18 cellular contexts compared by ENCODE assay signal in the genomic region with DNA sequence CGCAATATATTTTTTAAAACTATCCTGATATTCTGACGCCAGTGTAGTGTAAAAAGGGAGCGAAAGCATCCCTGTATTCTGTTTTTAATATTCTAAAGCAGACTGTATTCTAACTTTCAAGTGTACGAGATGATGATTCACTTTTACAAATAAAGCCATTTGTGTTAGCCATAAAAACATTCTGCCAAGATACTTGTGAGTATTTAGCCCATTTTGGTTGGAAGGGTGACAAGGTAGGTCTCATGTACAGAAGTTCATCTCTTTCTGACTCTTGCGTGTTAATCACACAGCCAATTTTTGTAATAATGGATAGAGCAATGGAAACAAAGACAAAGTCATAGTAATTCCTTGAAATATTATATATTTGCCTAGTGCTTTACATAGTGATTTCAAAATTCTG.
DNase-seq lines count a peak whose midpoint lies in the region; ATAC-seq and TF ChIP-seq lines count a peak whose summit lies in the region.
"Had no signal": no experiment of that assay in that cellular context is flagged by ENCODE, and none has a peak within 500 bp of the region (broad histone marks: within the 10 kb centered on the region; RNA-seq: fewer than 3 reads in every experiment).

No MANE protein-coding gene starts in this region.

- peak overlapping the region; percentile 16 for H3K4me2 ChIP-seq in osteoblast (ENCODE audit: insufficient read depth, low read length)

- peaks cover 33% of the 10 kb centered on the region for H3K4me1 ChIP-seq in osteoblast (ENCODE audit: insufficient read depth, low read length)

- H3K9me3 Mint-ChIP-seq in HFFc6 = no peaks in the 10 kb centered on the region

- no peaks in the 10 kb centered on the region for H3K27me3 Mint-ChIP-seq in HFFc6 (ENCODE audit: insufficient read depth)

- H3K27ac Mint-ChIP-seq in HFFc6 = peak overlapping the region; percentile 20; the same call in 1 of the 2 replicates
- H3K27ac Mint-ChIP-seq: H9 had no signal

- H3K79me2 ChIP-seq in osteoblast (ENCODE audit: insufficient read depth, low read length) = no peaks in the 10 kb centered on the region

- no peaks in the 10 kb centered on the region for H4K20me1 ChIP-seq in osteoblast (ENCODE audit: insufficient read depth, low read length)

- H2AFZ ChIP-seq in osteoblast (ENCODE audit: low read length) = no peak overlapping the region

- H3K9me3 ChIP-seq in osteoblast (ENCODE audit: low read depth, low read length) = no peaks in the 10 kb centered on the region

- no peak for ATAC-seq in left lobe of liver
- no peak for ATAC-seq in HG02798 (IDR thresholded peaks at IDR 0.05; ENCODE audit: poor library complexity, unreplicated experiment)
- ATAC-seq: K562, Panc1, SK-N-SH treated with all-trans-retinoic acid at 6 μM for 48 hours had no signal

- DNase-seq in AG20443 (ENCODE audit: low spot score) (peak; percentile 33), HFFc6 (no peak), cerebellar cortex (ENCODE audit: low spot score) (peak; percentile 16), osteoblast (ENCODE audit: insufficient read length, low spot score, missing footprints) (peak; percentile 48), NCI-H2081 treated with DMSO at 0.1 percent for 48 hours (lab: John Stamatoyannopoulos, UW) (no peak), left lobe of liver (ENCODE audit: low spot score) (no peak), Ammon's horn (ENCODE audit: low spot score) (no peak)
- DNase-seq: H9, NCI-H1436 treated with DMSO at 0.1 percent for 48 hours, NCI-H2081, NCI-H510A, NCI-H82, SHP77, T-helper 1 cell had no signal

- no peaks in the 10 kb centered on the region for H3K27me3 ChIP-seq in osteoblast (ENCODE audit: insufficient read depth, low read length)

- no peaks in the 10 kb centered on the region for H3K36me3 ChIP-seq in osteoblast (ENCODE audit: insufficient read depth, low read length)

- H3K4me3 ChIP-seq in osteoblast (ENCODE audit: insufficient read depth, low read length) = no peak overlapping the region
- H3K4me3 ChIP-seq: K562 had no signal

- H3K4me1 Mint-ChIP-seq in HFFc6 (ENCODE audit: low read depth) = peaks cover 65% of the 10 kb centered on the region

- peak overlapping the region; percentile 1 for H3K27ac ChIP-seq in osteoblast (ENCODE audit: low read depth, low read length)

- H3K36me3 Mint-ChIP-seq in HFFc6 (ENCODE audit: low read depth) = no peaks in the 10 kb centered on the region

- no peak overlapping the region for H3K4me3 Mint-ChIP-seq in HFFc6
- H3K4me3 Mint-ChIP-seq: H9 had no signal

- TF ChIP-seq CTCF in HFFc6 (IDR thresholded peaks at IDR 0.05) (no peak), osteoblast (IDR thresholded peaks at IDR 0.05; ENCODE audit: extremely low read depth, low read depth, low read length) (no peak)

Comparison
In these comparisons a context has a peak if more than half of its experiments do, and no peak if none do; other contexts are left out.
1. DNase-seq: peak in AG20443 (single experiment), cerebellar cortex (single experiment) and osteoblast (single experiment); none in HFFc6 (single experiment), NCI-H2081 treated with DMSO at 0.1 percent for 48 hours (single experiment), left lobe of liver (single experiment) and Ammon's horn (single experiment).